Comparison of ENCODE assay signal across 20 cellular contexts in the genomic region with DNA sequence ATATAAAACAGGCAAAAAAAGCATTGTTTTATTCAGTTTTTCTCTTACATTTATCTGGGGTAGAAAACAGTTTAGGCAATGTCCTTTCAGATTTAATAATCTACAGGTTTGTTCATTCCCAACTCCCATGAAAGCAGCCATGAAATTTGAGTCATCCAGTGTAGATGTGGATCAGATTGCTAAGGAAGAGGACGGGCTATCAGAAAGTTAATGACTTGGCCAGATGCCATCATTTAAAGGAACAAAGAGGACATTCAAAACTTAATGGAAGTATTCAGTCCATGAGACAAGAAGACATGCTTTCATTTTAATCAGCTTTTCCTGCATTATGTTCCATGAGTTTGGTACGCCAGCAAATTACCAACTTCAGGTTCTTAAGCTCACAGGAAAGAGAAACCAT. TPM values are rescaled to one million over a fixed set of nuclear protein-coding genes. Genes with fewer than 3 reads are reported as not detected.
A peak's percentile ranks its signal among the peaks of the same experiment; 100 is the strongest.
DNase-seq lines count a peak whose midpoint lies in the region; ATAC-seq and TF ChIP-seq lines count a peak whose summit lies in the region.
"Had no signal": no experiment of that assay in that cellular context is flagged by ENCODE, and none has a peak within 500 bp of the region (broad histone marks: within the 10 kb centered on the region; RNA-seq: fewer than 3 reads in every experiment).

No MANE protein-coding gene starts in this region.

- TF ChIP-seq RAD21 in Ishikawa (IDR thresholded peaks at IDR 0.05; ENCODE audit: low read depth) = no peak

- intact Hi-C loops in Calu3 (cut with micrococcal nuclease; ENCODE audit: unreplicated experiment) = no loop called here

- no peak for ATAC-seq in omental fat pad (ENCODE audit: low FRiP score)
- no peak for ATAC-seq in GM21381 (IDR thresholded peaks at IDR 0.05; ENCODE audit: unreplicated experiment)
- ATAC-seq: CD8-positive, alpha-beta T cell; heart right ventricle had no signal

- peaks cover 15% of the 10 kb centered on the region for H3K4me1 Mint-ChIP-seq in Calu3 (ENCODE audit: low read depth, unreplicated experiment)
- H3K4me1 Mint-ChIP-seq: immature natural killer cell had no signal

- no peaks in the 10 kb centered on the region for H3K27me3 ChIP-seq in MG63
- H3K27me3 ChIP-seq: heart right ventricle, transverse colon had no signal

- no peaks in the 10 kb centered on the region for H3K9me3 ChIP-seq in MG63
- H3K9me3 ChIP-seq: heart right ventricle, transverse colon had no signal

- H3K36me3 Mint-ChIP-seq in Calu3 (ENCODE audit: insufficient read depth, unreplicated experiment) = peaks cover 11% of the 10 kb centered on the region
- H3K36me3 Mint-ChIP-seq: brain; CD8-positive, alpha-beta T cell had no signal

- no peak overlapping the region for H3K4me3 ChIP-seq in MG63
- H3K4me3 ChIP-seq: heart right ventricle, SK-N-MC, transverse colon had no signal

- H3K9me3 Mint-ChIP-seq in Calu3 (ENCODE audit: low read depth, unreplicated experiment) = peaks cover 3% of the 10 kb centered on the region
- H3K9me3 Mint-ChIP-seq: activated naive CD8-positive, alpha-beta T cell treated with anti-CD3 and anti-CD28 coated beads, Interleukin-2, amount 10 ng/mL, durations not matched to agents 7 days and 5 days; immature natural killer cell had no signal

- H3K4me3 Mint-ChIP-seq in Calu3 (ENCODE audit: low read depth, unreplicated experiment) = no peak overlapping the region
- H3K4me3 Mint-ChIP-seq: activated naive CD8-positive, alpha-beta T cell treated with anti-CD3 and anti-CD28 coated beads, Interleukin-2, amount 10 ng/mL, durations not matched to agents 7 days and 5 days; brain; CD8-positive, alpha-beta T cell; immature natural killer cell; stimulated activated naive CD8-positive, alpha-beta T cell treated with anti-CD3 and anti-CD28 coated beads, Interleukin-15, Interleukin-2, amounts not matched to agents 100 ng/mL and 50 ng/mL, for 24 hours had no signal

- TF ChIP-seq EP300 in Ishikawa (IDR thresholded peaks at IDR 0.05; ENCODE audit: borderline replicate concordance) = no peak

- BruUV-seq in Calu3 (replicated peaks; lab: Mats Ljungman, UMichigan) = no TSS peak

- CTCF ChIA-PET in Calu3 (lab: Charles Lee) = interaction anchor here (1.2 kb wide), 1 partner anchor 10 kb away, joined by 3 read pairs; no protein-coding TSS in a partner anchor

- DNase-seq in Calu3 (peak; percentile 53), RPMI7951 (ENCODE audit: low read depth) (peak; percentile 74), globus pallidus (ENCODE audit: low spot score) (peak; percentile 38), omental fat pad (ENCODE audit: low spot score) (no peak), NCI-H2081 (lab: John Stamatoyannopoulos, UW) (no peak), MG63 (no peak)
- DNase-seq: activated CD4-positive, CD25-positive, alpha-beta regulatory T cell treated with anti-CD3 and anti-CD28 coated beads, Interleukin-2, amount 50 U/mL, for 72 hours; activated naive CD8-positive, alpha-beta T cell treated with anti-CD3 and anti-CD28 coated beads, Interleukin-2, amount 10 ng/mL, durations not matched to agents 7 days and 5 days; CD8-positive, alpha-beta T cell; heart right ventricle; immature natural killer cell; NCI-H1436 treated with DMSO at 0.1 percent for 48 hours; stimulated activated CD4-positive, alpha-beta T cell treated with anti-CD3 and anti-CD28 coated beads, Interleukin-1b, Interleukin-23, amount 100 ng/mL, for 48 hours; T1000; transverse colon had no signal

- no peak for TF ChIP-seq CTCF in Calu3 (IDR thresholded peaks at IDR 0.05; ENCODE audit: unreplicated experiment)
- no peak for TF ChIP-seq CTCF in omental fat pad (IDR thresholded peaks at IDR 0.05)

- peak overlapping the region; percentile 71 for H3K27ac Mint-ChIP-seq in Calu3 (ENCODE audit: unreplicated experiment)
- H3K27ac Mint-ChIP-seq: activated naive CD8-positive, alpha-beta T cell treated with anti-CD3 and anti-CD28 coated beads, Interleukin-2, amount 10 ng/mL, durations not matched to agents 7 days and 5 days; CD8-positive, alpha-beta T cell; immature natural killer cell; stimulated activated naive CD8-positive, alpha-beta T cell treated with anti-CD3 and anti-CD28 coated beads, Interleukin-15, Interleukin-2, amounts not matched to agents 100 ng/mL and 50 ng/mL, for 24 hours had no signal

- H3K27me3 Mint-ChIP-seq in Calu3 (ENCODE audit: unreplicated experiment) = no peaks in the 10 kb centered on the region
- H3K27me3 Mint-ChIP-seq: activated naive CD8-positive, alpha-beta T cell treated with anti-CD3 and anti-CD28 coated beads, Interleukin-2, amount 10 ng/mL, durations not matched to agents 7 days and 5 days; brain; stimulated activated naive CD8-positive, alpha-beta T cell treated with anti-CD3 and anti-CD28 coated beads, Interleukin-15, Interleukin-2, amounts not matched to agents 100 ng/mL and 50 ng/mL, for 24 hours had no signal

- no peaks in the 10 kb centered on the region for H3K36me3 ChIP-seq in MG63
- H3K36me3 ChIP-seq: heart right ventricle, transverse colon had no signal

TF ChIP-seq in Ishikawa, 13 proteins besides CTCF, POLR2A, EP300 and RAD21:
- TF ChIP-seq EGR1 (IDR thresholded peaks at IDR 0.05) = no peak
- TF ChIP-seq NFIC (IDR thresholded peaks at IDR 0.05) = peak; percentile 55; the same call in 1 of the 2 replicates

RNA-seq across cellular contexts. Expression of gene POC1B, which starts 31.1 kb away (rescaled TPM):
- total RNA-seq in Calu3 (2022) (36.2 and 40.3 TPM in 2 replicates), omental fat pad (10 to 100 TPM; 17.9 to 34.8 (median 23.6) TPM)
- total RNA-seq in RPMI7951 (2014; rRNA removed; shearing (Covaris generic)) = 10.7 and 19.9 TPM in 2 replicates
- total RNA-seq in MG63 (2014; rRNA removed; shearing (Covaris generic); ENCODE audit: low replicate concordance) = 6.9 and 11.8 TPM in 2 replicates

RNA-seq across cellular contexts. Expression of gene GALNT4, which starts 32.4 kb away (rescaled TPM):
- total RNA-seq in Calu3 (2022) (67.0 and 70.9 TPM in 2 replicates), omental fat pad (10 to 100 TPM in 2 of 4 donors, 1 to 10 TPM in 2; 7.5 to 16.6 (median 9.8) TPM)
- 5.3 and 6.9 TPM in 2 replicates for total RNA-seq in RPMI7951 (2014; rRNA removed; shearing (Covaris generic))
- total RNA-seq in MG63 (2014; rRNA removed; shearing (Covaris generic); ENCODE audit: low replicate concordance) = 3.5 and 5.3 TPM in 2 replicates

Comparison
In these comparisons a context has a peak if more than half of its experiments do, and no peak if none do; other contexts are left out.
1. DNase-seq: peak in Calu3 (single experiment), RPMI7951 (single experiment) and globus pallidus (single experiment); none in omental fat pad (single experiment), NCI-H2081 (0 of 2) and MG63 (single experiment).